25 cellular contexts compared by ENCODE assay signal in the genomic region with DNA sequence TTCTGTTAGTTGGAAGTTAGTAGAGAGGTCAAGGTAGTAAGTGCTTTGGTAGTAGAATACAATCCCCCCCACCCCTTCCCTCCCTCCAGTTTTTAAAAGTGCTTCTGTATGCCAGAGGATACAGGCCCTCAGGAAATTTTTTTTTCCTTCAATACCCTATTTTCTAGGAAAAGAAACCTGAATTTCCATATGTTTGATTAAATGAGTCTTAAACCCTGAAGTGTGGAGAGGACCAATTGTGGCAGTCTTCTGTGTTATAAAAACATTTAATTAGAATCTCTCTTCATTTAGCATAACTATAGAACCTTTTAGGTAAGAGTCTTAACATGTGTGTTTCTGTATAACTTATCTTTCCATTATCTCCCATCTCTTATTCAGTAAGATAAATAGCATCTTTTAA.
"Had no signal": no experiment of that assay in that cellular context is flagged by ENCODE, and none has a peak within 500 bp of the region (broad histone marks: within the 10 kb centered on the region; RNA-seq: fewer than 3 reads in every experiment).

No MANE protein-coding gene starts in this region.

- H3K4me3 Mint-ChIP-seq: activated CD4-positive, alpha-beta memory T cell treated with anti-CD3 and anti-CD28 coated beads, Interleukin-2, amount 10 ng/mL, durations not matched to agents 7 days and 5 days; activated CD4-positive, alpha-beta T cell treated with anti-CD3 and anti-CD28 coated beads, Interleukin-2, amount 10 ng/mL, durations not matched to agents 7 days and 5 days; activated T-cell treated with anti-CD3 and anti-CD28 coated beads, Interleukin-2, amount 50 U/mL, for 4 hours; activated T-helper 17 cell treated with anti-CD3 and anti-CD28 coated beads, Interleukin-2, amount 50 U/mL, for 72 hours; natural killer cell treated with Interleukin-12 subunit alpha and Interleukin-12 subunit beta and Interleukin-15 and Interleukin-18, amount 100 ng/mL, for 72 hours; stimulated activated memory B cell treated with anti-CD40 and anti-IgM and Interleukin-4, amounts not matched to agents 10 μg/mL and 1 μg/mL and 100 μg/mL, for 72 hours had no signal

- H3K4me1 ChIP-seq: prostate gland had no signal

- DNase-seq: activated CD4-positive, alpha-beta memory T cell treated with anti-CD3 and anti-CD28 coated beads, Interleukin-2, amount 10 ng/mL, durations not matched to agents 7 days and 5 days; activated CD4-positive, alpha-beta T cell treated with anti-CD3 and anti-CD28 coated beads for 1 hour; activated CD4-positive, alpha-beta T cell treated with anti-CD3 and anti-CD28 coated beads, Interleukin-2, amount 10 ng/mL, durations not matched to agents 7 days and 5 days; activated gamma-delta T cell treated with Interleukin-2 at 50 U/mL for 16 hours; activated T-cell treated with anti-CD3 and anti-CD28 coated beads, Interleukin-2, amount 50 U/mL, for 4 hours; effector CD8-positive, alpha-beta T cell; gastrocnemius medialis; glutamatergic neuron; left ventricle myocardium inferior; mesendoderm; mucosa of descending colon; ovary; retina; stimulated activated CD4-positive, alpha-beta T cell treated with anti-CD3 and anti-CD28 coated beads, Interleukin-4, amount 100 ng/mL, for 24 hours; T-helper 2 cell; tibial artery had no signal

- ATAC-seq: activated naive CD4-positive, alpha-beta T cell treated with anti-CD3 and anti-CD28 coated beads, Interleukin-2, amount 50 U/mL, for 72 hours; activated T-cell treated with anti-CD3 and anti-CD28 coated beads, Interleukin-2, amount 50 U/mL, for 4 hours; activated T-helper 17 cell treated with anti-CD3 and anti-CD28 coated beads, Interleukin-2, amount 50 U/mL, for 72 hours; gastrocnemius medialis; mucosa of descending colon; natural killer cell treated with Interleukin-12 subunit alpha and Interleukin-12 subunit beta and Interleukin-15 and Interleukin-18, amount 100 ng/mL, for 72 hours; sciatic nerve; stimulated activated memory B cell treated with anti-CD40 and anti-IgM and Interleukin-4, amounts not matched to agents 10 μg/mL and 1 μg/mL and 100 μg/mL, for 72 hours had no signal

- H3K27ac ChIP-seq: gastrocnemius medialis, left ventricle myocardium inferior, ovary, prostate gland, skin epidermis, suprapubic skin, tibial artery had no signal

- H3K27me3 ChIP-seq: gastrocnemius medialis, ovary, suprapubic skin, tibial artery had no signal

- H3K9me3 ChIP-seq: gastrocnemius medialis, left ventricle myocardium inferior, mucosa of descending colon, ovary, prostate gland, suprapubic skin, tibial artery had no signal

- H3K27ac Mint-ChIP-seq: activated CD4-positive, alpha-beta memory T cell treated with anti-CD3 and anti-CD28 coated beads, Interleukin-2, amount 10 ng/mL, durations not matched to agents 7 days and 5 days; activated CD4-positive, alpha-beta T cell treated with anti-CD3 and anti-CD28 coated beads, Interleukin-2, amount 10 ng/mL, durations not matched to agents 7 days and 5 days; natural killer cell treated with Interleukin-12 subunit alpha and Interleukin-12 subunit beta and Interleukin-15 and Interleukin-18, amount 100 ng/mL, for 72 hours; stimulated activated memory B cell treated with anti-CD40 and anti-IgM and Interleukin-4, amounts not matched to agents 10 μg/mL and 1 μg/mL and 100 μg/mL, for 72 hours had no signal

- H3K9me3 Mint-ChIP-seq: activated CD4-positive, alpha-beta memory T cell treated with anti-CD3 and anti-CD28 coated beads, Interleukin-2, amount 10 ng/mL, durations not matched to agents 7 days and 5 days; activated CD4-positive, alpha-beta T cell treated with anti-CD3 and anti-CD28 coated beads, Interleukin-2, amount 10 ng/mL, durations not matched to agents 7 days and 5 days; activated naive CD4-positive, alpha-beta T cell treated with anti-CD3 and anti-CD28 coated beads, Interleukin-2, amount 50 U/mL, for 72 hours; activated T-cell treated with anti-CD3 and anti-CD28 coated beads, Interleukin-2, amount 50 U/mL, for 4 hours; activated T-helper 17 cell treated with anti-CD3 and anti-CD28 coated beads, Interleukin-2, amount 50 U/mL, for 72 hours; natural killer cell treated with Interleukin-12 subunit alpha and Interleukin-12 subunit beta and Interleukin-15 and Interleukin-18, amount 100 ng/mL, for 72 hours; stimulated activated memory B cell treated with anti-CD40 and anti-IgM and Interleukin-4, amounts not matched to agents 10 μg/mL and 1 μg/mL and 100 μg/mL, for 72 hours had no signal

- H3K27me3 Mint-ChIP-seq: activated CD4-positive, alpha-beta memory T cell treated with anti-CD3 and anti-CD28 coated beads, Interleukin-2, amount 10 ng/mL, durations not matched to agents 7 days and 5 days; activated CD4-positive, alpha-beta T cell treated with anti-CD3 and anti-CD28 coated beads, Interleukin-2, amount 10 ng/mL, durations not matched to agents 7 days and 5 days; activated T-helper 17 cell treated with anti-CD3 and anti-CD28 coated beads, Interleukin-2, amount 50 U/mL, for 72 hours; natural killer cell treated with Interleukin-12 subunit alpha and Interleukin-12 subunit beta and Interleukin-15 and Interleukin-18, amount 100 ng/mL, for 72 hours; stimulated activated memory B cell treated with anti-CD40 and anti-IgM and Interleukin-4, amounts not matched to agents 10 μg/mL and 1 μg/mL and 100 μg/mL, for 72 hours had no signal

- H3K4me3 ChIP-seq: gastrocnemius medialis, left ventricle myocardium inferior, lung, mucosa of descending colon, ovary, prostate gland, skin epidermis, suprapubic skin, tibial artery had no signal

- H3K36me3 ChIP-seq: ovary, prostate gland, tibial artery had no signal
